In the genomic region with DNA sequence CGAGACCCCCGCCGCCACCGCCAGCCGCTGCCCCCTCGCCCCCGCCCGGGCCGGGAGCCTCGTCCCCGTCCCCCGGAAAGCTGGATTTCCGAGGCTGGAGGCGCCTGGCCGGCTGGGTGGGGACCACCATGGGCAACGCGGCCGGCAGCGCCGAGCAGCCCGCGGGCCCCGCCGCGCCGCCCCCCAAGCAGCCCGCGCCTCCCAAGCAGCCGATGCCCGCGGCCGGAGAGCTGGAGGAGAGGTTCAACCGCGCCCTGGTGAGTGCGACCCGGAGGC, we compare ENCODE assay signal across 8 cellular contexts. TPM values are rescaled to one million over a fixed set of nuclear protein-coding genes. Genes with fewer than 3 reads are reported as not detected.
DNase-seq lines count a peak whose midpoint lies in the region; ATAC-seq and TF ChIP-seq lines count a peak whose summit lies in the region.

No MANE protein-coding gene starts in this region.

- WGBS in adipose tissue, 3 donors, result 0 to 3% (median 0%) methylated on average over 20 to 36 of the region's 36 CpGs

- H3K27ac ChIP-seq in adipose tissue (ENCODE audit: low read depth, low read length) (peak overlapping the region; percentile 28), iPS-20b (ENCODE audit: low read length) (no peak overlapping the region), substantia nigra (ENCODE audit: low read depth, low read length, poor library complexity, severe bottlenecking) (peak overlapping the region; percentile 23)

- DNase-seq in NCI-H748 (lab: John Stamatoyannopoulos, UW; ENCODE audit: unreplicated experiment) (peak; percentile 37), NCI-H748 treated with DMSO at 0.1 percent for 48 hours (lab: John Stamatoyannopoulos, UW) (no peak), substantia nigra (lab: John Stamatoyannopoulos, UW) (no peak), progenitor cell of endocrine pancreas (ENCODE audit: low spot score, unreplicated experiment) (no peak), WTC11 (ENCODE audit: low spot score) (no peak)

- H3K4me1 ChIP-seq in iPS-20b (ENCODE audit: insufficient read depth, low read length), result no peaks in the 10 kb centered on the region

- CTCF ChIA-PET in WTC11 (lab: Charles Lee), result interaction anchor here (0.7 to 5.9 kb wide), 9 partner anchors 10 to 207 kb away, joined by 4 to 88 read pairs (median 8); partner anchors contain the start of gene ACBD4

- H3K4me1 Mint-ChIP-seq in progenitor cell of endocrine pancreas (ENCODE audit: low read depth) (no peaks in the 10 kb centered on the region), WTC11 (peaks cover 11% of the 10 kb centered on the region; the same call in 1 of the 2 replicates)

- H3K9me3 Mint-ChIP-seq in progenitor cell of endocrine pancreas (ENCODE audit: low read depth), result no peaks in the 10 kb centered on the region
- no peaks in the 10 kb centered on the region for H3K9me3 Mint-ChIP-seq in WTC11

- TF ChIP-seq CTCF in progenitor cell of endocrine pancreas (IDR thresholded peaks at IDR 0.05; ENCODE audit: unreplicated experiment), result no peak
- TF ChIP-seq CTCF in WTC11 (IDR thresholded peaks at IDR 0.05), result no peak

- H3K36me3 Mint-ChIP-seq in progenitor cell of endocrine pancreas (ENCODE audit: insufficient read depth), result no peaks in the 10 kb centered on the region
- H3K36me3 Mint-ChIP-seq in WTC11, result no peaks in the 10 kb centered on the region

- peak overlapping the region; percentile 69; the same call in 1 of the 2 replicates for H3K4me3 ChIP-seq in iPS-20b (ENCODE audit: low read length)

- no peak overlapping the region for H3K4me3 Mint-ChIP-seq in progenitor cell of endocrine pancreas (ENCODE audit: low read depth)
- no peak overlapping the region for H3K4me3 Mint-ChIP-seq in WTC11

- H3K27ac Mint-ChIP-seq in progenitor cell of endocrine pancreas, result no peak overlapping the region
- H3K27ac Mint-ChIP-seq in WTC11, result no peak overlapping the region

- POLR2A ChIA-PET in WTC11 (lab: Charles Lee), result interaction anchor here (1.5 kb wide), 1 partner anchor 15 kb away, joined by 4 read pairs; no protein-coding TSS in a partner anchor

- H3K27me3 Mint-ChIP-seq in progenitor cell of endocrine pancreas (peaks cover 70% of the 10 kb centered on the region), WTC11 (ENCODE audit: low read depth) (peaks cover 60% of the 10 kb centered on the region)

- no peak overlapping the region for H3K9ac ChIP-seq in iPS-20b (ENCODE audit: low read depth, low read length)

- no peak for ATAC-seq in HG03460 (IDR thresholded peaks at IDR 0.05; ENCODE audit: unreplicated experiment)
- ATAC-seq in WTC11, result no peak; the same call in 1 of the 2 replicates

- peaks cover 61% of the 10 kb centered on the region for H3K27me3 ChIP-seq in iPS-20b (ENCODE audit: insufficient read depth, low read length)

- H3K9me3 ChIP-seq in iPS-20b (ENCODE audit: insufficient read depth, low read depth, low read length), result no peaks in the 10 kb centered on the region

- H3K36me3 ChIP-seq in iPS-20b (ENCODE audit: insufficient read depth, low read depth, low read length), result no peaks in the 10 kb centered on the region

TF ChIP-seq in WTC11, 78 proteins besides CTCF, POLR2A, EP300 and RAD21:
- no peak for TF ChIP-seq TEAD4 (CRISPR knock-in tag; IDR thresholded peaks at IDR 0.05)
- TF ChIP-seq, protein P1, sequence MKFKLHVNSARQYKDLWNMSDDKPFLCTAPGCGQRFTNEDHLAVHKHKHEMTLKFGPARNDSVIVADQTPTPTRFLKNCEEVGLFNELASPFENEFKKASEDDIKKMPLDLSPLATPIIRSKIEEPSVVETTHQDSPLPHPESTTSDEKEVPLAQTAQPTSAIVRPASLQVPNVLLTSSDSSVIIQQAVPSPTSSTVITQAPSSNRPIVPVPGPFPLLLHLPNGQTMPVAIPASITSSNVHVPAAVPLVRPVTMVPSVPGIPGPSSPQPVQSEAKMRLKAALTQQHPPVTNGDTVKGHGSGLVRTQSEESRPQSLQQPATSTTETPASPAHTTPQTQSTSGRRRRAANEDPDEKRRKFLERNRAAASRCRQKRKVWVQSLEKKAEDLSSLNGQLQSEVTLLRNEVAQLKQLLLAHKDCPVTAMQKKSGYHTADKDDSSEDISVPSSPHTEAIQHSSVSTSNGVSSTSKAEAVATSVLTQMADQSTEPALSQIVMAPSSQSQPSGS (CRISPR knock-in tag; IDR thresholded peaks at IDR 0.05; ENCODE audit: borderline replicate concordance, low read depth), result no peak
- no peak for TF ChIP-seq HMGA2 (CRISPR knock-in tag; IDR thresholded peaks at IDR 0.05)
- no peak for TF ChIP-seq ATF1 (CRISPR knock-in tag; IDR thresholded peaks at IDR 0.05)
- TF ChIP-seq, protein P2, sequence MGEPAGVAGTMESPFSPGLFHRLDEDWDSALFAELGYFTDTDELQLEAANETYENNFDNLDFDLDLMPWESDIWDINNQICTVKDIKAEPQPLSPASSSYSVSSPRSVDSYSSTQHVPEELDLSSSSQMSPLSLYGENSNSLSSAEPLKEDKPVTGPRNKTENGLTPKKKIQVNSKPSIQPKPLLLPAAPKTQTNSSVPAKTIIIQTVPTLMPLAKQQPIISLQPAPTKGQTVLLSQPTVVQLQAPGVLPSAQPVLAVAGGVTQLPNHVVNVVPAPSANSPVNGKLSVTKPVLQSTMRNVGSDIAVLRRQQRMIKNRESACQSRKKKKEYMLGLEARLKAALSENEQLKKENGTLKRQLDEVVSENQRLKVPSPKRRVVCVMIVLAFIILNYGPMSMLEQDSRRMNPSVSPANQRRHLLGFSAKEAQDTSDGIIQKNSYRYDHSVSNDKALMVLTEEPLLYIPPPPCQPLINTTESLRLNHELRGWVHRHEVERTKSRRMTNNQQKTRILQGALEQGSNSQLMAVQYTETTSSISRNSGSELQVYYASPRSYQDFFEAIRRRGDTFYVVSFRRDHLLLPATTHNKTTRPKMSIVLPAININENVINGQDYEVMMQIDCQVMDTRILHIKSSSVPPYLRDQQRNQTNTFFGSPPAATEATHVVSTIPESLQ (CRISPR knock-in tag; IDR thresholded peaks at IDR 0.05), result no peak
- TF ChIP-seq ZBTB43 (CRISPR knock-in tag; IDR thresholded peaks at IDR 0.05), result no peak
- TF ChIP-seq, protein P3, sequence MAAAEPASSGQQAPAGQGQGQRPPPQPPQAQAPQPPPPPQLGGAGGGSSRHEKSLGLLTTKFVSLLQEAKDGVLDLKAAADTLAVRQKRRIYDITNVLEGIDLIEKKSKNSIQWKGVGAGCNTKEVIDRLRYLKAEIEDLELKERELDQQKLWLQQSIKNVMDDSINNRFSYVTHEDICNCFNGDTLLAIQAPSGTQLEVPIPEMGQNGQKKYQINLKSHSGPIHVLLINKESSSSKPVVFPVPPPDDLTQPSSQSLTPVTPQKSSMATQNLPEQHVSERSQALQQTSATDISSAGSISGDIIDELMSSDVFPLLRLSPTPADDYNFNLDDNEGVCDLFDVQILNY (CRISPR knock-in tag; IDR thresholded peaks at IDR 0.05), result no peak
- TF ChIP-seq E2F4 (CRISPR knock-in tag; IDR thresholded peaks at IDR 0.05; ENCODE audit: borderline replicate concordance, low read depth), result no peak
- TF ChIP-seq, protein P4, sequence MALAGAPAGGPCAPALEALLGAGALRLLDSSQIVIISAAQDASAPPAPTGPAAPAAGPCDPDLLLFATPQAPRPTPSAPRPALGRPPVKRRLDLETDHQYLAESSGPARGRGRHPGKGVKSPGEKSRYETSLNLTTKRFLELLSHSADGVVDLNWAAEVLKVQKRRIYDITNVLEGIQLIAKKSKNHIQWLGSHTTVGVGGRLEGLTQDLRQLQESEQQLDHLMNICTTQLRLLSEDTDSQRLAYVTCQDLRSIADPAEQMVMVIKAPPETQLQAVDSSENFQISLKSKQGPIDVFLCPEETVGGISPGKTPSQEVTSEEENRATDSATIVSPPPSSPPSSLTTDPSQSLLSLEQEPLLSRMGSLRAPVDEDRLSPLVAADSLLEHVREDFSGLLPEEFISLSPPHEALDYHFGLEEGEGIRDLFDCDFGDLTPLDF (CRISPR knock-in tag; IDR thresholded peaks at IDR 0.05), result no peak
- TF ChIP-seq ZNF416 (CRISPR knock-in tag; IDR thresholded peaks at IDR 0.05), result no peak
- no peak for TF ChIP-seq SOX15 (CRISPR knock-in tag; IDR thresholded peaks at IDR 0.05)
- TF ChIP-seq SMAD4 (CRISPR knock-in tag; IDR thresholded peaks at IDR 0.05), result no peak

RNA-seq across cellular contexts. Expression of gene FMNL1, which starts 0.2 kb away (rescaled TPM):
- 10 to 100 TPM in 2 of 3 donors, 1 to 10 TPM in 1; 3.1 to 35.5 (median 27.5) TPM for polyA plus RNA-seq in adipose tissue
- 3.2 and 3.3 TPM in 2 replicates for total RNA-seq in progenitor cell of endocrine pancreas
- 5.3 to 7.9 TPM (median 7.3 TPM) in 3 replicates for total RNA-seq in WTC11 (2021)

RNA-seq across cellular contexts. Expression of gene SPATA32, which starts 40.0 kb away (rescaled TPM):
- under 1 TPM in 2 of 3 donors, not detected in 1; 0.05 to 0.07 TPM for polyA plus RNA-seq in adipose tissue
- total RNA-seq in progenitor cell of endocrine pancreas, result 0.24 TPM in 1 of 2 replicates, not detected in the other
- 0.14 to 0.15 TPM in 2 of 3 replicates, not detected in the other for total RNA-seq in WTC11 (2021)
